Comparison of ENCODE assay signal across 1 cellular context in the genomic region with DNA sequence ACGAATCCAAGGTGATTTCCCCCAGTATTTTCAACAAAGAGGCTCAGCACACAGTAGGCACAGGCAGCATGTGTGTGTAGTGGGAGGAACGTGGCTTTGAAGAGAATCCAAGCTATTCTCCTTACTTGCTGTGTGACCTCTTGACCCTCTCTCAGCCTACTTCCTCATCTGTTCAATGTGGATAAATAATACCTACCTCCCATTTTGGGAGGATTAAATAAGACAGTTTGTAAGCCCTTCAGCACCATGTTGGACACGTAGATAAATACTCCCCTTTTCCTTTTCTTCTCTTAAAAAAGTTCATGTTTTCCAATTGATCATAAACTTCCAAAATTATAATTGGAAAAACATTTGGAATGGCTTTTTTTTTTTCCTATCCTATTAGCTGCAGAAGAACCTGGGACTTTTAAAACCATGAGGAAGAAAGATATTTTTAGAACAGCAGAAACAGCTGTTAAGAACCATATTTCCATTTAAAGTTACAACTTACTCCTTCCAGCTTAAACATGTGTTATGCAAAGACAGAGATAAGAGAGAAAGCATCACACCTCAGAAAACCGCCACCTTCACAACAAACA.
A peak's percentile ranks its signal among the peaks of the same experiment; 100 is the strongest.
TF ChIP-seq lines count a peak whose summit lies in the region.

No MANE protein-coding gene starts in this region.

TF ChIP-seq in K562, 482 proteins besides CTCF, POLR2A, EP300 and RAD21 (continued from another document and continues in another):
- TF ChIP-seq ZBTB34 (CRISPR knock-in tag; IDR thresholded peaks at IDR 0.05) (no peak), ZNF518B (CRISPR knock-in tag; IDR thresholded peaks at IDR 0.05) (no peak), SMARCA4 (IDR thresholded peaks at IDR 0.05) (peak; percentile 76), TAF15 (IDR thresholded peaks at IDR 0.05; ENCODE audit: low read depth, low read length) (no peak), E2F3 (CRISPR knock-in tag; IDR thresholded peaks at IDR 0.05) (no peak), MYBL2 (IDR thresholded peaks at IDR 0.05; ENCODE audit: low read depth) (no peak; the same call in 1 of the 2 replicates), MYBL2 (CRISPR knock-in tag; IDR thresholded peaks at IDR 0.05; ENCODE audit: borderline replicate concordance) (no peak), HNRNPL (IDR thresholded peaks at IDR 0.05; ENCODE audit: low read depth, low read length) (no peak), GTF3C2 (IDR thresholded peaks at IDR 0.05; ENCODE audit: borderline replicate concordance, extremely low read depth, insufficient read length) (no peak), MECOM (CRISPR knock-in tag; IDR thresholded peaks at IDR 0.05) (no peak), SNIP1 (IDR thresholded peaks at IDR 0.05; ENCODE audit: low read depth) (no peak), HDGF (IDR thresholded peaks at IDR 0.05) (0 out of 2 replicates have a peak, but pooled peaks have one; percentile 71), FOSL1 (tag; conservative IDR thresholded peaks at IDR 0.05) (0 out of 2 replicates have a peak, but pooled peaks have one; percentile 30), FOXM1 (IDR thresholded peaks at IDR 0.05; ENCODE audit: low read depth) (0 out of 2 replicates have a peak, but pooled peaks have one; percentile 41), FOXM1 (CRISPR knock-in tag; IDR thresholded peaks at IDR 0.05; ENCODE audit: low read depth) (no peak), CBFA2T3 (IDR thresholded peaks at IDR 0.05) (peak; percentile 90), ARNT (IDR thresholded peaks at IDR 0.05) (peak; percentile 62 to 69; a peak in 2 of 4 replicates), ZNF165 (CRISPR knock-in tag; IDR thresholded peaks at IDR 0.05; ENCODE audit: borderline replicate concordance) (no peak), LEF1 (IDR thresholded peaks at IDR 0.05) (peak; percentile 73), CBX5 (IDR thresholded peaks at IDR 0.05; ENCODE audit: borderline replicate concordance, low read depth) (no peak), MCM5 (IDR thresholded peaks at IDR 0.05; ENCODE audit: low read depth) (no peak), PRPF4 (IDR thresholded peaks at IDR 0.05; ENCODE audit: insufficient read depth, low read depth, low read length, poor library complexity, severe bottlenecking) (no peak), CBFA2T2 (conservative IDR thresholded peaks at IDR 0.05) (peak; percentile 75), CC2D1A (IDR thresholded peaks at IDR 0.05) (peak; percentile 54; the same call in 1 of the 2 replicates), CREB3L1 (IDR thresholded peaks at IDR 0.05; ENCODE audit: borderline replicate concordance, low read depth) (peak; percentile 38; the same call in 1 of the 2 replicates), TEAD1 (CRISPR knock-in tag; IDR thresholded peaks at IDR 0.05) (no peak), NFATC3 (IDR thresholded peaks at IDR 0.05) (0 out of 2 replicates have a peak, but pooled peaks have one; percentile 30), CCAR2 (IDR thresholded peaks at IDR 0.05; ENCODE audit: low read depth, low read length) (no peak), PTBP1 (IDR thresholded peaks at IDR 0.05; ENCODE audit: low read depth, low read length) (no peak), NBN (IDR thresholded peaks at IDR 0.05; ENCODE audit: low read depth) (no peak), ZFP36 (IDR thresholded peaks at IDR 0.05; ENCODE audit: low read depth, low read length, partially characterized antibody) (peak; percentile 36), NCOR1 (IDR thresholded peaks at IDR 0.05) (peak; percentile 73)
- TF ChIP-seq, protein P1, sequence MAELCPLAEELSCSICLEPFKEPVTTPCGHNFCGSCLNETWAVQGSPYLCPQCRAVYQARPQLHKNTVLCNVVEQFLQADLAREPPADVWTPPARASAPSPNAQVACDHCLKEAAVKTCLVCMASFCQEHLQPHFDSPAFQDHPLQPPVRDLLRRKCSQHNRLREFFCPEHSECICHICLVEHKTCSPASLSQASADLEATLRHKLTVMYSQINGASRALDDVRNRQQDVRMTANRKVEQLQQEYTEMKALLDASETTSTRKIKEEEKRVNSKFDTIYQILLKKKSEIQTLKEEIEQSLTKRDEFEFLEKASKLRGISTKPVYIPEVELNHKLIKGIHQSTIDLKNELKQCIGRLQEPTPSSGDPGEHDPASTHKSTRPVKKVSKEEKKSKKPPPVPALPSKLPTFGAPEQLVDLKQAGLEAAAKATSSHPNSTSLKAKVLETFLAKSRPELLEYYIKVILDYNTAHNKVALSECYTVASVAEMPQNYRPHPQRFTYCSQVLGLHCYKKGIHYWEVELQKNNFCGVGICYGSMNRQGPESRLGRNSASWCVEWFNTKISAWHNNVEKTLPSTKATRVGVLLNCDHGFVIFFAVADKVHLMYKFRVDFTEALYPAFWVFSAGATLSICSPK (IDR thresholded peaks at IDR 0.05; ENCODE audit: borderline replicate concordance): no peak
- TF ChIP-seq, protein P2, sequence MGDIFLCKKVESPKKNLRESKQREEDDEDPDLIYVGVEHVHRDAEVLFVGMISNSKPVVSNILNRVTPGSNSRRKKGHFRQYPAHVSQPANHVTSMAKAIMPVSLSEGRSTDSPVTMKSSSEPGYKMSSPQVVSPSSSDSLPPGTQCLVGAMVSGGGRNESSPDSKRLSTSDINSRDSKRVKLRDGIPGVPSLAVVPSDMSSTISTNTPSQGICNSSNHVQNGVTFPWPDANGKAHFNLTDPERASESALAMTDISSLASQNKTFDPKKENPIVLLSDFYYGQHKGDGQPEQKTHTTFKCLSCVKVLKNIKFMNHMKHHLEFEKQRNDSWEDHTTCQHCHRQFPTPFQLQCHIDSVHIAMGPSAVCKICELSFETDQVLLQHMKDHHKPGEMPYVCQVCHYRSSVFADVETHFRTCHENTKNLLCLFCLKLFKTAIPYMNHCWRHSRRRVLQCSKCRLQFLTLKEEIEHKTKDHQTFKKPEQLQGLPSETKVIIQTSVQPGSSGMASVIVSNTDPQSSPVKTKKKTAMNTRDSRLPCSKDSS (IDR thresholded peaks at IDR 0.05; ENCODE audit: low read depth, partially characterized antibody): no peak
- TF ChIP-seq, protein P3, sequence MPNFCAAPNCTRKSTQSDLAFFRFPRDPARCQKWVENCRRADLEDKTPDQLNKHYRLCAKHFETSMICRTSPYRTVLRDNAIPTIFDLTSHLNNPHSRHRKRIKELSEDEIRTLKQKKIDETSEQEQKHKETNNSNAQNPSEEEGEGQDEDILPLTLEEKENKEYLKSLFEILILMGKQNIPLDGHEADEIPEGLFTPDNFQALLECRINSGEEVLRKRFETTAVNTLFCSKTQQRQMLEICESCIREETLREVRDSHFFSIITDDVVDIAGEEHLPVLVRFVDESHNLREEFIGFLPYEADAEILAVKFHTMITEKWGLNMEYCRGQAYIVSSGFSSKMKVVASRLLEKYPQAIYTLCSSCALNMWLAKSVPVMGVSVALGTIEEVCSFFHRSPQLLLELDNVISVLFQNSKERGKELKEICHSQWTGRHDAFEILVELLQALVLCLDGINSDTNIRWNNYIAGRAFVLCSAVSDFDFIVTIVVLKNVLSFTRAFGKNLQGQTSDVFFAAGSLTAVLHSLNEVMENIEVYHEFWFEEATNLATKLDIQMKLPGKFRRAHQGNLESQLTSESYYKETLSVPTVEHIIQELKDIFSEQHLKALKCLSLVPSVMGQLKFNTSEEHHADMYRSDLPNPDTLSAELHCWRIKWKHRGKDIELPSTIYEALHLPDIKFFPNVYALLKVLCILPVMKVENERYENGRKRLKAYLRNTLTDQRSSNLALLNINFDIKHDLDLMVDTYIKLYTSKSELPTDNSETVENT (CRISPR knock-in tag; IDR thresholded peaks at IDR 0.05): no peak
- TF ChIP-seq, protein P4, sequence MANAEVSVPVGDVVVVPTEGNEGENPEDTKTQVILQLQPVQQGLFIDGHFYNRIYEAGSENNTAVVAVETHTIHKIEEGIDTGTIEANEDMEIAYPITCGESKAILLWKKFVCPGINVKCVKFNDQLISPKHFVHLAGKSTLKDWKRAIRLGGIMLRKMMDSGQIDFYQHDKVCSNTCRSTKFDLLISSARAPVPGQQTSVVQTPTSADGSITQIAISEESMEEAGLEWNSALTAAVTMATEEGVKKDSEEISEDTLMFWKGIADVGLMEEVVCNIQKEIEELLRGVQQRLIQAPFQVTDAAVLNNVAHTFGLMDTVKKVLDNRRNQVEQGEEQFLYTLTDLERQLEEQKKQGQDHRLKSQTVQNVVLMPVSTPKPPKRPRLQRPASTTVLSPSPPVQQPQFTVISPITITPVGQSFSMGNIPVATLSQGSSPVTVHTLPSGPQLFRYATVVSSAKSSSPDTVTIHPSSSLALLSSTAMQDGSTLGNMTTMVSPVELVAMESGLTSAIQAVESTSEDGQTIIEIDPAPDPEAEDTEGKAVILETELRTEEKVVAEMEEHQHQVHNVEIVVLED (CRISPR knock-in tag; IDR thresholded peaks at IDR 0.05): no peak
- TF ChIP-seq, protein P5, sequence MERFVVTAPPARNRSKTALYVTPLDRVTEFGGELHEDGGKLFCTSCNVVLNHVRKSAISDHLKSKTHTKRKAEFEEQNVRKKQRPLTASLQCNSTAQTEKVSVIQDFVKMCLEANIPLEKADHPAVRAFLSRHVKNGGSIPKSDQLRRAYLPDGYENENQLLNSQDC (CRISPR knock-in tag; IDR thresholded peaks at IDR 0.05): no peak
- TF ChIP-seq, protein P6, sequence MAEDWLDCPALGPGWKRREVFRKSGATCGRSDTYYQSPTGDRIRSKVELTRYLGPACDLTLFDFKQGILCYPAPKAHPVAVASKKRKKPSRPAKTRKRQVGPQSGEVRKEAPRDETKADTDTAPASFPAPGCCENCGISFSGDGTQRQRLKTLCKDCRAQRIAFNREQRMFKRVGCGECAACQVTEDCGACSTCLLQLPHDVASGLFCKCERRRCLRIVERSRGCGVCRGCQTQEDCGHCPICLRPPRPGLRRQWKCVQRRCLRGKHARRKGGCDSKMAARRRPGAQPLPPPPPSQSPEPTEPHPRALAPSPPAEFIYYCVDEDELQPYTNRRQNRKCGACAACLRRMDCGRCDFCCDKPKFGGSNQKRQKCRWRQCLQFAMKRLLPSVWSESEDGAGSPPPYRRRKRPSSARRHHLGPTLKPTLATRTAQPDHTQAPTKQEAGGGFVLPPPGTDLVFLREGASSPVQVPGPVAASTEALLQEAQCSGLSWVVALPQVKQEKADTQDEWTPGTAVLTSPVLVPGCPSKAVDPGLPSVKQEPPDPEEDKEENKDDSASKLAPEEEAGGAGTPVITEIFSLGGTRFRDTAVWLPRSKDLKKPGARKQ (CRISPR knock-in tag; IDR thresholded peaks at IDR 0.05): no peak
